In genomic region chr12:68175566-68176033, GRCh38 we compare ENCODE assay signal across 8 cellular contexts. TPM values are rescaled to one million over a fixed set of nuclear protein-coding genes. Genes with fewer than 3 reads are reported as not detected.
DNase-seq lines count a peak whose midpoint lies in the region; ATAC-seq lines count a peak whose summit lies in the region.

No MANE protein-coding gene starts in this region.

- H3K4me3 Mint-ChIP-seq in activated CD4-positive, alpha-beta memory T cell treated with anti-CD3 and anti-CD28 coated beads for 36 hours = peak overlapping the region; percentile 60
- H3K4me3 Mint-ChIP-seq in naive thymus-derived CD8-positive, alpha-beta T cell = peak overlapping the region; percentile 70 to 85 (median 80)

- H3K9me3 ChIP-seq in right cardiac atrium (ENCODE audit: control insufficient read depth, low read length) = no peaks in the 10 kb centered on the region

- H3K9me3 Mint-ChIP-seq in activated CD4-positive, alpha-beta memory T cell treated with anti-CD3 and anti-CD28 coated beads for 36 hours = peaks cover 7% of the 10 kb centered on the region
- H3K9me3 Mint-ChIP-seq in naive thymus-derived CD8-positive, alpha-beta T cell = peaks cover 0 to 11% (median 0%) of the 10 kb centered on the region in 9 donors

- DNase-seq in activated CD4-positive, alpha-beta memory T cell treated with anti-CD3 and anti-CD28 coated beads for 36 hours = peak; percentile 75
- DNase-seq in naive thymus-derived CD8-positive, alpha-beta T cell = peak; percentile 33 to 90 (median 73)
- no peak for DNase-seq in right cardiac atrium
- DNase-seq in NCI-H1417 (lab: John Stamatoyannopoulos, UW) = no peak
- no peak for DNase-seq in NCI-H1694 treated with DMSO at 0.1 percent for 48 hours (lab: John Stamatoyannopoulos, UW)
- no peak for DNase-seq in T1000 (lab: John Stamatoyannopoulos, UW)

- POLR2A ChIA-PET in activated CD4-positive, alpha-beta memory T cell treated with anti-CD3 and anti-CD28 coated beads for 36 hours (lab: Charles Lee) = interaction anchor here (1.2 to 1.5 kb wide), 2 partner anchors 14 to 17 kb away, joined by 3 to 4 read pairs; no protein-coding TSS in a partner anchor
- POLR2A ChIA-PET in naive thymus-derived CD8-positive, alpha-beta T cell (lab: Charles Lee) = interaction anchor here (0.8 to 1.5 kb wide), 6 partner anchors 11 to 907 kb away, joined by 3 to 8 read pairs (median 3); partner anchors contain the start of gene CAND1

- no peaks in the 10 kb centered on the region for H3K36me3 Mint-ChIP-seq in activated CD4-positive, alpha-beta memory T cell treated with anti-CD3 and anti-CD28 coated beads for 36 hours
- no peaks in the 10 kb centered on the region for H3K36me3 Mint-ChIP-seq in naive thymus-derived CD8-positive, alpha-beta T cell

- no peaks in the 10 kb centered on the region for H3K27me3 Mint-ChIP-seq in activated CD4-positive, alpha-beta memory T cell treated with anti-CD3 and anti-CD28 coated beads for 36 hours
- no peaks in the 10 kb centered on the region for H3K27me3 Mint-ChIP-seq in naive thymus-derived CD8-positive, alpha-beta T cell

- H3K27ac ChIP-seq in right cardiac atrium (ENCODE audit: low read length) = no peak overlapping the region

- H3K27ac Mint-ChIP-seq in activated CD4-positive, alpha-beta memory T cell treated with anti-CD3 and anti-CD28 coated beads for 36 hours = peak overlapping the region; percentile 69
- peak overlapping the region; percentile 55 to 97 (median 95) for H3K27ac Mint-ChIP-seq in naive thymus-derived CD8-positive, alpha-beta T cell

- H3K4me1 ChIP-seq in right cardiac atrium (ENCODE audit: control insufficient read depth, insufficient read depth, low read length) = no peaks in the 10 kb centered on the region

- intact Hi-C loops in activated CD4-positive, alpha-beta memory T cell treated with anti-CD3 and anti-CD28 coated beads for 36 hours (cut with micrococcal nuclease) = loop anchor here (1.0 kb wide), 3 partner anchors 15 to 102 kb away; partner anchors contain the start of gene IFNG
- intact Hi-C loops in right cardiac atrium (cut with DNase I) = no loop called here

- H3K4me1 Mint-ChIP-seq in activated CD4-positive, alpha-beta memory T cell treated with anti-CD3 and anti-CD28 coated beads for 36 hours (ENCODE audit: low read depth) = peaks cover 60% of the 10 kb centered on the region
- H3K4me1 Mint-ChIP-seq in naive thymus-derived CD8-positive, alpha-beta T cell = peaks cover 35 to 73% (median 62%) of the 10 kb centered on the region in 4 donors

- ATAC-seq in GM18907 (IDR thresholded peaks at IDR 0.05; ENCODE audit: unreplicated experiment) = peak; percentile 94
- ATAC-seq in HG03064 (IDR thresholded peaks at IDR 0.05; ENCODE audit: low read depth, unreplicated experiment) = peak; percentile 84
- ATAC-seq in naive thymus-derived CD8-positive, alpha-beta T cell = peak; percentile 91 to 94
- no peak for ATAC-seq in right cardiac atrium

- H3K27me3 ChIP-seq in right cardiac atrium (ENCODE audit: control insufficient read depth, insufficient read depth) = no peaks in the 10 kb centered on the region

- CTCF ChIA-PET in activated CD4-positive, alpha-beta memory T cell treated with anti-CD3 and anti-CD28 coated beads for 36 hours (lab: Charles Lee) = interaction anchor here (2.8 kb wide), 1 partner anchor 18 kb away, joined by 25 read pairs; the partner anchor contains the start of gene IFNG

- 52% methylated on average over 4 of the region's 4 CpGs for WGBS in right cardiac atrium

- H3K4me3 ChIP-seq in right cardiac atrium (ENCODE audit: low read length) = no peak overlapping the region

RNA-seq across cellular contexts. Expression of gene IFNG, which starts 16.1 kb away (rescaled TPM):
- total RNA-seq in activated CD4-positive, alpha-beta memory T cell treated with anti-CD3 and anti-CD28 coated beads for 36 hours = 100 to 1,000 TPM; 535 to 546 TPM
- not detected for total RNA-seq in naive thymus-derived CD8-positive, alpha-beta T cell
- polyA plus RNA-seq in naive thymus-derived CD8-positive, alpha-beta T cell = 1 to 10 TPM in 1 of 3 donors, under 1 TPM in 1, not detected in 1; 0.27 to 8.6 TPM
- not detected for total RNA-seq in right cardiac atrium
- polyA plus RNA-seq in right cardiac atrium = not detected

RNA-seq across cellular contexts. Expression of gene IL26, which starts 50.0 kb away (rescaled TPM):
- total RNA-seq in activated CD4-positive, alpha-beta memory T cell treated with anti-CD3 and anti-CD28 coated beads for 36 hours = 1 to 10 TPM; 2.0 to 2.1 TPM
- not detected for total RNA-seq in naive thymus-derived CD8-positive, alpha-beta T cell
- polyA plus RNA-seq in naive thymus-derived CD8-positive, alpha-beta T cell = under 1 TPM in 1 of 3 donors, not detected in 2; 0.54 TPM
- not detected for total RNA-seq in right cardiac atrium
- polyA plus RNA-seq in right cardiac atrium = not detected

Comparison
In these comparisons a context has a peak if more than half of its experiments do, and no peak if none do; other contexts are left out.
1. ATAC-seq: peak in GM18907 (single experiment), HG03064 (single experiment) and naive thymus-derived CD8-positive, alpha-beta T cell (2 of 2); none in right cardiac atrium (0 of 2).
2. DNase-seq: peak in activated CD4-positive, alpha-beta memory T cell treated with anti-CD3 and anti-CD28 coated beads for 36 hours (single experiment) and naive thymus-derived CD8-positive, alpha-beta T cell (10 of 10); none in right cardiac atrium (0 of 3), NCI-H1417 (0 of 3), NCI-H1694 treated with DMSO at 0.1 percent for 48 hours (single experiment) and T1000 (single experiment).
3. RNA of gene IFNG, which starts 16.1 kb away (total RNA-seq): 535 to 546 TPM in activated CD4-positive, alpha-beta memory T cell treated with anti-CD3 and anti-CD28 coated beads for 36 hours; not detected in right cardiac atrium and not detected in naive thymus-derived CD8-positive, alpha-beta T cell; every median in the first group is over 100 times any median in the second.